Comparison of ENCODE assay signal across 1 cellular context in the genomic region with DNA sequence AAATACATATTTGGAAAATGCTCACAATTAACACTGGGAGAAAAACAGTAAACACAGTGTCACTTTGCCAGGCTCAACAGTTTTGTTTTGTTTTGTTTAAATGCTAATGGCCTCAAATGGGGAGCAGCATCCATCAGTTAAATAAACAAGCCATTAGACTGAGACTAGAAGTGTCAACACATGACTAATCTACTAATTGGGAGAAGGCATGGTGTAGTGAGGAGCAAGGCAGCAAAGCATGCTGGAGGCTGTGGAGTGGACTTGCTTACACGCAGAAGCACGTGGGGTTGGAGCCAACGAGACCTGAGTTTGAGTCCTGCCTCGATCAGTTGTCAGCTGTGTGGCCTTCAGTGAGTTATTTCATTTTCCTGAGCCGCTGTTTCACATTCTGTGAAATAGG.
A peak's percentile ranks its signal among the peaks of the same experiment; 100 is the strongest.
TF ChIP-seq lines count a peak whose summit lies in the region.

No MANE protein-coding gene starts in this region.

TF ChIP-seq in K562, 482 proteins besides CTCF, POLR2A, EP300 and RAD21:
- TF ChIP-seq STAT5B (CRISPR knock-in tag; IDR thresholded peaks at IDR 0.05) = no peak
- TF ChIP-seq HSF4 (CRISPR knock-in tag; IDR thresholded peaks at IDR 0.05; ENCODE audit: borderline replicate concordance) = no peak
- 0 out of 2 replicates have a peak, but pooled peaks have one; percentile 27 for TF ChIP-seq L3MBTL2 (IDR thresholded peaks at IDR 0.05)
- TF ChIP-seq HIVEP1 (CRISPR knock-in tag; IDR thresholded peaks at IDR 0.05) = no peak
- no peak for TF ChIP-seq FOXK2 (conservative IDR thresholded peaks at IDR 0.05 in 1 of 2, IDR thresholded peaks at IDR 0.05 in 1 of 2; ENCODE audit: low read depth in 2 of 2)
- TF ChIP-seq, protein P1, sequence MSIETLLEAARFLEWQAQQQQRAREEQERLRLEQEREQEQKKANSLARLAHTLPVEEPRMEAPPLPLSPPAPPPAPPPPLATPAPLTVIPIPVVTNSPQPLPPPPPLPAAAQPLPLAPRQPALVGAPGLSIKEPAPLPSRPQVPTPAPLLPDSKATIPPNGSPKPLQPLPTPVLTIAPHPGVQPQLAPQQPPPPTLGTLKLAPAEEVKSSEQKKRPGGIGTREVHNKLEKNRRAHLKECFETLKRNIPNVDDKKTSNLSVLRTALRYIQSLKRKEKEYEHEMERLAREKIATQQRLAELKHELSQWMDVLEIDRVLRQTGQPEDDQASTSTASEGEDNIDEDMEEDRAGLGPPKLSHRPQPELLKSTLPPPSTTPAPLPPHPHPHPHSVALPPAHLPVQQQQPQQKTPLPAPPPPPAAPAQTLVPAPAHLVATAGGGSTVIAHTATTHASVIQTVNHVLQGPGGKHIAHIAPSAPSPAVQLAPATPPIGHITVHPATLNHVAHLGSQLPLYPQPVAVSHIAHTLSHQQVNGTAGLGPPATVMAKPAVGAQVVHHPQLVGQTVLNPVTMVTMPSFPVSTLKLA (conservative IDR thresholded peaks at IDR 0.05) = 0 out of 4 replicates have a peak, but pooled peaks of 1 of the 2 experiments have one; percentile 16
- no peak for TF ChIP-seq EGR1 (conservative IDR thresholded peaks at IDR 0.05)
- TF ChIP-seq ZNF695 (CRISPR knock-in tag; IDR thresholded peaks at IDR 0.05) = no peak
- peak; percentile 4 for TF ChIP-seq MEIS2 (IDR thresholded peaks at IDR 0.05; ENCODE audit: partially characterized antibody)
- TF ChIP-seq, protein P2, sequence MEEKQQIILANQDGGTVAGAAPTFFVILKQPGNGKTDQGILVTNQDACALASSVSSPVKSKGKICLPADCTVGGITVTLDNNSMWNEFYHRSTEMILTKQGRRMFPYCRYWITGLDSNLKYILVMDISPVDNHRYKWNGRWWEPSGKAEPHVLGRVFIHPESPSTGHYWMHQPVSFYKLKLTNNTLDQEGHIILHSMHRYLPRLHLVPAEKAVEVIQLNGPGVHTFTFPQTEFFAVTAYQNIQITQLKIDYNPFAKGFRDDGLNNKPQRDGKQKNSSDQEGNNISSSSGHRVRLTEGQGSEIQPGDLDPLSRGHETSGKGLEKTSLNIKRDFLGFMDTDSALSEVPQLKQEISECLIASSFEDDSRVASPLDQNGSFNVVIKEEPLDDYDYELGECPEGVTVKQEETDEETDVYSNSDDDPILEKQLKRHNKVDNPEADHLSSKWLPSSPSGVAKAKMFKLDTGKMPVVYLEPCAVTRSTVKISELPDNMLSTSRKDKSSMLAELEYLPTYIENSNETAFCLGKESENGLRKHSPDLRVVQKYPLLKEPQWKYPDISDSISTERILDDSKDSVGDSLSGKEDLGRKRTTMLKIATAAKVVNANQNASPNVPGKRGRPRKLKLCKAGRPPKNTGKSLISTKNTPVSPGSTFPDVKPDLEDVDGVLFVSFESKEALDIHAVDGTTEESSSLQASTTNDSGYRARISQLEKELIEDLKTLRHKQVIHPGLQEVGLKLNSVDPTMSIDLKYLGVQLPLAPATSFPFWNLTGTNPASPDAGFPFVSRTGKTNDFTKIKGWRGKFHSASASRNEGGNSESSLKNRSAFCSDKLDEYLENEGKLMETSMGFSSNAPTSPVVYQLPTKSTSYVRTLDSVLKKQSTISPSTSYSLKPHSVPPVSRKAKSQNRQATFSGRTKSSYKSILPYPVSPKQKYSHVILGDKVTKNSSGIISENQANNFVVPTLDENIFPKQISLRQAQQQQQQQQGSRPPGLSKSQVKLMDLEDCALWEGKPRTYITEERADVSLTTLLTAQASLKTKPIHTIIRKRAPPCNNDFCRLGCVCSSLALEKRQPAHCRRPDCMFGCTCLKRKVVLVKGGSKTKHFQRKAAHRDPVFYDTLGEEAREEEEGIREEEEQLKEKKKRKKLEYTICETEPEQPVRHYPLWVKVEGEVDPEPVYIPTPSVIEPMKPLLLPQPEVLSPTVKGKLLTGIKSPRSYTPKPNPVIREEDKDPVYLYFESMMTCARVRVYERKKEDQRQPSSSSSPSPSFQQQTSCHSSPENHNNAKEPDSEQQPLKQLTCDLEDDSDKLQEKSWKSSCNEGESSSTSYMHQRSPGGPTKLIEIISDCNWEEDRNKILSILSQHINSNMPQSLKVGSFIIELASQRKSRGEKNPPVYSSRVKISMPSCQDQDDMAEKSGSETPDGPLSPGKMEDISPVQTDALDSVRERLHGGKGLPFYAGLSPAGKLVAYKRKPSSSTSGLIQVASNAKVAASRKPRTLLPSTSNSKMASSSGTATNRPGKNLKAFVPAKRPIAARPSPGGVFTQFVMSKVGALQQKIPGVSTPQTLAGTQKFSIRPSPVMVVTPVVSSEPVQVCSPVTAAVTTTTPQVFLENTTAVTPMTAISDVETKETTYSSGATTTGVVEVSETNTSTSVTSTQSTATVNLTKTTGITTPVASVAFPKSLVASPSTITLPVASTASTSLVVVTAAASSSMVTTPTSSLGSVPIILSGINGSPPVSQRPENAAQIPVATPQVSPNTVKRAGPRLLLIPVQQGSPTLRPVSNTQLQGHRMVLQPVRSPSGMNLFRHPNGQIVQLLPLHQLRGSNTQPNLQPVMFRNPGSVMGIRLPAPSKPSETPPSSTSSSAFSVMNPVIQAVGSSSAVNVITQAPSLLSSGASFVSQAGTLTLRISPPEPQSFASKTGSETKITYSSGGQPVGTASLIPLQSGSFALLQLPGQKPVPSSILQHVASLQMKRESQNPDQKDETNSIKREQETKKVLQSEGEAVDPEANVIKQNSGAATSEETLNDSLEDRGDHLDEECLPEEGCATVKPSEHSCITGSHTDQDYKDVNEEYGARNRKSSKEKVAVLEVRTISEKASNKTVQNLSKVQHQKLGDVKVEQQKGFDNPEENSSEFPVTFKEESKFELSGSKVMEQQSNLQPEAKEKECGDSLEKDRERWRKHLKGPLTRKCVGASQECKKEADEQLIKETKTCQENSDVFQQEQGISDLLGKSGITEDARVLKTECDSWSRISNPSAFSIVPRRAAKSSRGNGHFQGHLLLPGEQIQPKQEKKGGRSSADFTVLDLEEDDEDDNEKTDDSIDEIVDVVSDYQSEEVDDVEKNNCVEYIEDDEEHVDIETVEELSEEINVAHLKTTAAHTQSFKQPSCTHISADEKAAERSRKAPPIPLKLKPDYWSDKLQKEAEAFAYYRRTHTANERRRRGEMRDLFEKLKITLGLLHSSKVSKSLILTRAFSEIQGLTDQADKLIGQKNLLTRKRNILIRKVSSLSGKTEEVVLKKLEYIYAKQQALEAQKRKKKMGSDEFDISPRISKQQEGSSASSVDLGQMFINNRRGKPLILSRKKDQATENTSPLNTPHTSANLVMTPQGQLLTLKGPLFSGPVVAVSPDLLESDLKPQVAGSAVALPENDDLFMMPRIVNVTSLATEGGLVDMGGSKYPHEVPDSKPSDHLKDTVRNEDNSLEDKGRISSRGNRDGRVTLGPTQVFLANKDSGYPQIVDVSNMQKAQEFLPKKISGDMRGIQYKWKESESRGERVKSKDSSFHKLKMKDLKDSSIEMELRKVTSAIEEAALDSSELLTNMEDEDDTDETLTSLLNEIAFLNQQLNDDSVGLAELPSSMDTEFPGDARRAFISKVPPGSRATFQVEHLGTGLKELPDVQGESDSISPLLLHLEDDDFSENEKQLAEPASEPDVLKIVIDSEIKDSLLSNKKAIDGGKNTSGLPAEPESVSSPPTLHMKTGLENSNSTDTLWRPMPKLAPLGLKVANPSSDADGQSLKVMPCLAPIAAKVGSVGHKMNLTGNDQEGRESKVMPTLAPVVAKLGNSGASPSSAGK (IDR thresholded peaks at IDR 0.05) = 0 out of 2 replicates have a peak, but pooled peaks have one; percentile 11
- TF ChIP-seq RBBP5 (IDR thresholded peaks at IDR 0.05; ENCODE audit: borderline replicate concordance, insufficient read depth, low read length, poor library complexity, severe bottlenecking) = no peak
- TF ChIP-seq FOSL1 (tag; conservative IDR thresholded peaks at IDR 0.05) = no peak
- TF ChIP-seq ZNF76 (CRISPR knock-in tag; IDR thresholded peaks at IDR 0.05; ENCODE audit: borderline replicate concordance) = no peak
